In the genomic region with DNA sequence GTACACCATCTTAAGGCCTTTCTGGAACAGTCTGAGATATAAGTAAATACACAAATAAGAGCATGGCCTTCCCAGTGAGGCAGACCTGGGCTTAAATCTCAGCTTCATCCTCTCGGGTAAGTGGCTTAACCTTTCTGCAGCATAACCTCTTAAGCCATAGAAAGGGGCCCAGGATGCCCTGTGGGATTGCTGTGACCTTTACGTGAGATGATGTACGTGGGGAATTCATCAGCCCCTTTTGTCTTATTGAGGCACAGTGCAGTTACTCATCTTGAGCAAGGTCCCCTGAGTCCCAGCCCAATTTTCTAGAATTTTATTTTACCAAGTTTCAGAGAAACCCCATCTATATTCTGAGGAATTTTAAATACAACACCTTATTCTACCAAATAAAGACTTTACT, we compare ENCODE assay signal across 15 cellular contexts.
DNase-seq lines count a peak whose midpoint lies in the region; ATAC-seq, FAIRE-seq and TF ChIP-seq lines count a peak whose summit lies in the region.
"Had no signal": no experiment of that assay in that cellular context is flagged by ENCODE, and none has a peak within 500 bp of the region (broad histone marks: within the 10 kb centered on the region; RNA-seq: fewer than 3 reads in every experiment).

No MANE protein-coding gene starts in this region.

- SMC1A ChIA-PET in GM12878 (lab: Charles Lee; ENCODE audit: uncharacterized antibody, unreplicated experiment): no interaction called here

- no peak overlapping the region for H3K9ac ChIP-seq in GM12878 (ENCODE audit: control insufficient read depth, insufficient read depth, low read length)

- H3K4me1 Mint-ChIP-seq in HFFc6 (ENCODE audit: low read depth): peaks cover 57% of the 10 kb centered on the region
- H3K4me1 Mint-ChIP-seq in stimulated activated naive CD8-positive, alpha-beta T cell treated with anti-CD3 and anti-CD28 coated beads, Interleukin-15, amount 100 ng/mL, for 72 hours: peaks cover 11% of the 10 kb centered on the region

- 18% methylated on average over 3 of the region's 3 CpGs for WGBS in GM12878 (ENCODE audit: insufficient coverage, insufficient replicate concordance, low lambda C conversion rate, missing lambda C conversion rate)

- peak overlapping the region; percentile 62 for H3K4me3 Mint-ChIP-seq in HFFc6
- no peak overlapping the region for H3K4me3 Mint-ChIP-seq in stimulated activated naive CD8-positive, alpha-beta T cell treated with anti-CD3 and anti-CD28 coated beads, Interleukin-15, amount 100 ng/mL, for 72 hours
- H3K4me3 Mint-ChIP-seq: CD14-positive monocyte; CD8-positive, alpha-beta T cell had no signal

- H3K27ac ChIP-seq in GM12878 (ENCODE audit: control insufficient read depth, insufficient read depth): no peak overlapping the region
- H3K27ac ChIP-seq: HL-60 had no signal

- no TSS peak for BruUV-seq in GM12878 (replicated peaks; lab: Mats Ljungman, UMichigan)

- in situ Hi-C loops in GM12878 (cut with MboI): no loop called here

- intact Hi-C loops in GM12878 (cut with micrococcal nuclease; ENCODE audit: unreplicated experiment): no loop called here

- CTCF ChIA-PET in GM12878 (lab: Yijun Ruan, JAX): no interaction called here

- POLR2A ChIA-PET in GM12878 (lab: Charles Lee): no interaction called here

- RAD21 ChIA-PET in GM12878 (lab: Charles Lee; ENCODE audit: unreplicated experiment): interaction anchor here (0.5 kb wide), 1 partner anchor 296 kb away, joined by 3 read pairs; no protein-coding TSS in a partner anchor

- H3K27ac Mint-ChIP-seq in HFFc6: peak overlapping the region; percentile 82; the same call in 1 of the 2 replicates
- no peak overlapping the region for H3K27ac Mint-ChIP-seq in stimulated activated naive CD8-positive, alpha-beta T cell treated with anti-CD3 and anti-CD28 coated beads, Interleukin-15, amount 100 ng/mL, for 72 hours
- H3K27ac Mint-ChIP-seq: CD8-positive, alpha-beta T cell had no signal

- TF ChIP-seq EP300 in GM12878 (IDR thresholded peaks at IDR 0.05; ENCODE audit: borderline replicate concordance in 1 of 2, control insufficient read depth in 1 of 2, low read depth in 2 of 2, low read length in 2 of 2): no peak

- H3K27me3 Mint-ChIP-seq in HFFc6 (ENCODE audit: insufficient read depth): no peaks in the 10 kb centered on the region
- peaks cover 34% of the 10 kb centered on the region for H3K27me3 Mint-ChIP-seq in stimulated activated naive CD8-positive, alpha-beta T cell treated with anti-CD3 and anti-CD28 coated beads, Interleukin-15, amount 100 ng/mL, for 72 hours

- no peak overlapping the region for H3K4me2 ChIP-seq in GM12878 (ENCODE audit: control insufficient read depth, insufficient read depth)

- no peak overlapping the region for H3K4me3 ChIP-seq in GM12878

- FAIRE-seq in GM12878 (lab: Jason Lieb, UNC): peak; percentile 23
- FAIRE-seq: D721Med had no signal

- no peaks in the 10 kb centered on the region for H3K4me1 ChIP-seq in GM12878 (ENCODE audit: control insufficient read depth, insufficient read depth, low read length)

- no peak; the same call in 2 of the 3 replicates for ATAC-seq in GM12878
- ATAC-seq in stimulated activated naive CD8-positive, alpha-beta T cell treated with anti-CD3 and anti-CD28 coated beads, Interleukin-15, amount 100 ng/mL, for 72 hours: peak; percentile 54
- ATAC-seq: CD8-positive, alpha-beta T cell had no signal

- H3K9me3 ChIP-seq in GM12878 (replicated peaks; ENCODE audit: control insufficient read depth, insufficient read depth, low read length): no peaks in the 10 kb centered on the region

- no peak for TF ChIP-seq POLR2A in GM12878 (IDR thresholded peaks at IDR 0.05; ENCODE audit: low read depth, low read length)

- no peaks in the 10 kb centered on the region; the same call in 1 of the 2 replicates for H3K36me3 Mint-ChIP-seq in HFFc6 (ENCODE audit: low read depth)
- H3K36me3 Mint-ChIP-seq: CD14-positive monocyte; CD8-positive, alpha-beta T cell had no signal

- no peak for TF ChIP-seq RAD21 in GM12878 (IDR thresholded peaks at IDR 0.05; ENCODE audit: insufficient read depth, low read depth, low read length)

- no peaks in the 10 kb centered on the region for H3K79me2 ChIP-seq in GM12878 (ENCODE audit: control insufficient read depth, insufficient read depth, low read length)

- no peaks in the 10 kb centered on the region for H3K36me3 ChIP-seq in GM12878 (ENCODE audit: control insufficient read depth in 2 of 2, insufficient read depth in 2 of 2, low read length in 1 of 2)

- no peak for DNase-seq in HFFc6
- DNase-seq in NCI-H82 (lab: John Stamatoyannopoulos, UW): peak; percentile 66
- DNase-seq in GM12878 (ENCODE audit: low read depth, low spot score): no peak
- no peak for DNase-seq in stimulated activated naive CD8-positive, alpha-beta T cell treated with anti-CD3 and anti-CD28 coated beads, Interleukin-15, amount 100 ng/mL, for 72 hours
- DNase-seq in NCI-H446 treated with DMSO at 0.1 percent for 48 hours (lab: John Stamatoyannopoulos, UW): no peak
- no peak for DNase-seq in SIG-M5 (lab: John Stamatoyannopoulos, UW)
- no peak for DNase-seq in activated effector memory CD4-positive, alpha-beta T cell treated with Interleukin-2 at 50 U/mL for 16 hours
- DNase-seq: CD8-positive, alpha-beta T cell; COR-L47; DND-41; GDM1; HCEC 1CT had no signal

- no peak for TF ChIP-seq CTCF in HFFc6 (IDR thresholded peaks at IDR 0.05)
- no peak for TF ChIP-seq CTCF in GM12878 (IDR thresholded peaks at IDR 0.05 in 2 of 3, conservative IDR thresholded peaks at IDR 0.05 in 1 of 3; ENCODE audit: control insufficient read depth in 2 of 3, extremely low read depth in 1 of 3, insufficient read depth in 1 of 3, low read depth in 3 of 3, low read length in 3 of 3)

- no peak overlapping the region for H2AFZ ChIP-seq in GM12878 (ENCODE audit: control insufficient read depth, low read depth, low read length)

- no peaks in the 10 kb centered on the region for H3K27me3 ChIP-seq in GM12878 (replicated peaks in 1 of 2; ENCODE audit: control insufficient read depth in 2 of 2, insufficient read depth in 2 of 2, low read length in 1 of 2)

- H3K9me3 Mint-ChIP-seq in HFFc6: no peaks in the 10 kb centered on the region
- no peaks in the 10 kb centered on the region for H3K9me3 Mint-ChIP-seq in stimulated activated naive CD8-positive, alpha-beta T cell treated with anti-CD3 and anti-CD28 coated beads, Interleukin-15, amount 100 ng/mL, for 72 hours
- H3K9me3 Mint-ChIP-seq: CD8-positive, alpha-beta T cell had no signal

- no peaks in the 10 kb centered on the region for H4K20me1 ChIP-seq in GM12878 (ENCODE audit: control insufficient read depth, insufficient read depth)

TF ChIP-seq in GM12878, 131 proteins besides CTCF, POLR2A, EP300 and RAD21 (continues in another document):
- no peak for TF ChIP-seq MYC (IDR thresholded peaks at IDR 0.05; ENCODE audit: insufficient read depth, insufficient read length, insufficient replicate concordance, low read length, severe bottlenecking)
- no peak for TF ChIP-seq CHD4 (IDR thresholded peaks at IDR 0.05)
- TF ChIP-seq SMC3 (IDR thresholded peaks at IDR 0.05; ENCODE audit: borderline replicate concordance, low read length): no peak
- TF ChIP-seq IRF4 (IDR thresholded peaks at IDR 0.05; ENCODE audit: low read depth, low read length): no peak
- no peak for TF ChIP-seq STAT3 (IDR thresholded peaks at IDR 0.05; ENCODE audit: low read depth, low read length)
- TF ChIP-seq, protein P1, sequence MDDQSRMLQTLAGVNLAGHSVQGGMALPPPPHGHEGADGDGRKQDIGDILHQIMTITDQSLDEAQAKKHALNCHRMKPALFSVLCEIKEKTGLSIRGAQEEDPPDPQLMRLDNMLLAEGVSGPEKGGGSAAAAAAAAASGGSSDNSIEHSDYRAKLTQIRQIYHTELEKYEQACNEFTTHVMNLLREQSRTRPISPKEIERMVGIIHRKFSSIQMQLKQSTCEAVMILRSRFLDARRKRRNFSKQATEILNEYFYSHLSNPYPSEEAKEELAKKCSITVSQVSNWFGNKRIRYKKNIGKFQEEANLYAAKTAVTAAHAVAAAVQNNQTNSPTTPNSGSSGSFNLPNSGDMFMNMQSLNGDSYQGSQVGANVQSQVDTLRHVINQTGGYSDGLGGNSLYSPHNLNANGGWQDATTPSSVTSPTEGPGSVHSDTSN (IDR thresholded peaks at IDR 0.05; ENCODE audit: insufficient replicate concordance, low read depth, low read length): no peak
- TF ChIP-seq EZH2 (IDR thresholded peaks at IDR 0.05; ENCODE audit: borderline replicate concordance, control insufficient read depth, low read depth, low read length): no peak
- TF ChIP-seq PRDM15 (CRISPR knock-in tag; IDR thresholded peaks at IDR 0.05): no peak
- no peak for TF ChIP-seq CREM (IDR thresholded peaks at IDR 0.05; ENCODE audit: low read depth)
- no peak for TF ChIP-seq YBX1 (IDR thresholded peaks at IDR 0.05)
- no peak for TF ChIP-seq HDAC6 (IDR thresholded peaks at IDR 0.05; ENCODE audit: unreplicated experiment)
